Comparison of ENCODE assay signal across 9 cellular contexts in genomic region chr16:68083239-68083781, GRCh38. TPM values are rescaled to one million over a fixed set of nuclear protein-coding genes. Genes with fewer than 3 reads are reported as not detected.
DNase-seq lines count a peak whose midpoint lies in the region; ATAC-seq and TF ChIP-seq lines count a peak whose summit lies in the region.
"Had no signal": no experiment of that assay in that cellular context is flagged by ENCODE, and none has a peak within 500 bp of the region (broad histone marks: within the 10 kb centered on the region; RNA-seq: fewer than 3 reads in every experiment).

No MANE protein-coding gene starts in this region.

- H3K4me3 ChIP-seq in mucosa of rectum (ENCODE audit: low read length in 2 of 2): no peak overlapping the region
- H3K4me3 ChIP-seq in thyroid gland (replicated peaks in 1 of 3): no peak overlapping the region

- no peak for TF ChIP-seq CTCF in thyroid gland (IDR thresholded peaks at IDR 0.05)

- H3K36me3 ChIP-seq in mucosa of rectum (ENCODE audit: control insufficient read depth in 2 of 2, insufficient read depth in 2 of 2, low read length in 2 of 2) (no peaks in the 10 kb centered on the region), thyroid gland (no peaks in the 10 kb centered on the region)

- peak overlapping the region in 1 of 2 donors; percentile 15 for H3K9ac ChIP-seq in mucosa of rectum (ENCODE audit: low read depth in 1 of 2, low read length in 2 of 2)

- TF ChIP-seq POLR2A in thyroid gland (IDR thresholded peaks at IDR 0.05): no peak

- peak overlapping the region; percentile 99 for H3K27ac ChIP-seq in angular gyrus (ENCODE audit: low read depth, low read length)
- peak overlapping the region; percentile 96 to 98 for H3K27ac ChIP-seq in mucosa of rectum (ENCODE audit: low read depth in 2 of 2, low read length in 2 of 2)
- H3K27ac ChIP-seq in thyroid gland: peak overlapping the region in 2 of 3 donors; percentile 90 to 95

- intact Hi-C loops in thyroid gland (cut with DNase I): no loop called here

- no peaks in the 10 kb centered on the region for H3K27me3 ChIP-seq in mucosa of rectum (ENCODE audit: control insufficient read depth in 2 of 2, insufficient read depth in 2 of 2, low read length in 2 of 2)
- no peaks in the 10 kb centered on the region for H3K27me3 ChIP-seq in thyroid gland

- 94 to 97% methylated on average over 4 of the region's 4 CpGs for WGBS in thyroid gland, 2 donors

- H3K4me1 ChIP-seq in mucosa of rectum (ENCODE audit: control insufficient read depth in 2 of 2, insufficient read depth in 2 of 2, low read length in 2 of 2) (peaks cover 52 to 56% of the 10 kb centered on the region in 2 donors), thyroid gland (peaks cover 51 to 73% of the 10 kb centered on the region in 2 donors)

- peak; percentile 13 for DNase-seq in activated T-cell treated with anti-CD3 and anti-CD28 coated beads, Interleukin-2, amount 50 U/mL, for 1 hour
- no peak for DNase-seq in activated T-cell treated with anti-CD3 and anti-CD28 coated beads, Interleukin-2, amount 50 U/mL, for 48 hours
- DNase-seq in thyroid gland (no peak), superior temporal gyrus (ENCODE audit: extremely low spot score) (no peak), DMS53 (lab: John Stamatoyannopoulos, UW) (no peak)
- DNase-seq: activated gamma-delta T cell had no signal

- H3K9me3 ChIP-seq in mucosa of rectum (ENCODE audit: control insufficient read depth in 2 of 2, low read length in 2 of 2): no peaks in the 10 kb centered on the region
- no peaks in the 10 kb centered on the region for H3K9me3 ChIP-seq in thyroid gland

- no peak for ATAC-seq in GM18511 (IDR thresholded peaks at IDR 0.05; ENCODE audit: unreplicated experiment)

RNA-seq across cellular contexts. Expression of gene NFATC3, which starts 1.9 kb away (rescaled TPM):
- total RNA-seq in thyroid gland: 100 to 1,000 TPM in 1 of 4 donors, 10 to 100 TPM in 3; 67.7 to 107 (median 71.7) TPM
